ENCODE assay signal across 13 cellular contexts in genomic region chr16:28186752-28187151, GRCh38. TPM values are rescaled to one million over a fixed set of nuclear protein-coding genes. Genes with fewer than 3 reads are reported as not detected.
A peak's percentile ranks its signal among the peaks of the same experiment; 100 is the strongest.
DNase-seq lines count a peak whose midpoint lies in the region; ATAC-seq, FAIRE-seq and TF ChIP-seq lines count a peak whose summit lies in the region.
"Had no signal": no experiment of that assay in that cellular context is flagged by ENCODE, and none has a peak within 500 bp of the region (broad histone marks: within the 10 kb centered on the region; RNA-seq: fewer than 3 reads in every experiment).

No MANE protein-coding gene starts in this region.

- no peaks in the 10 kb centered on the region for H3K27me3 Mint-ChIP-seq in activated CD8-positive, alpha-beta memory T cell treated with anti-CD3 and anti-CD28 coated beads, Interleukin-2, amount 10 ng/mL, durations not matched to agents 7 days and 5 days

- DNase-seq in activated CD8-positive, alpha-beta memory T cell treated with anti-CD3 and anti-CD28 coated beads, Interleukin-2, amount 10 ng/mL, durations not matched to agents 7 days and 5 days, result no peak
- no peak for DNase-seq in activated CD8-positive, alpha-beta memory T cell treated with anti-CD3 and anti-CD28 coated beads, Interleukin-2, amount 50 U/mL, for 4 hours
- DNase-seq in Peyer's patch (no peak), choroid plexus epithelial cell (ENCODE audit: low read depth) (peak; percentile 48), spleen (no peak), GM12891 (ENCODE audit: insufficient read length, low spot score) (no peak), NCI-H1105 treated with DMSO at 0.1 percent for 48 hours (lab: John Stamatoyannopoulos, UW) (no peak), RWPE1 (ENCODE audit: low spot score) (no peak)
- DNase-seq: aorta, GDM1, MG63, NCI-H510A treated with DMSO at 0.1 percent for 48 hours, SHP77 treated with DMSO at 0.1 percent for 48 hours had no signal

- TF ChIP-seq CTCF in Peyer's patch (IDR thresholded peaks at IDR 0.05), result no peak
- TF ChIP-seq CTCF in choroid plexus epithelial cell (conservative IDR thresholded peaks at IDR 0.05; ENCODE audit: low read depth, low read length), result no peak
- TF ChIP-seq CTCF in spleen (IDR thresholded peaks at IDR 0.05 in 8 of 11, conservative IDR thresholded peaks at IDR 0.05 in 3 of 11), result no peak
- TF ChIP-seq CTCF in RWPE1 (conservative IDR thresholded peaks at IDR 0.05; ENCODE audit: low read depth), result no peak

- no peaks in the 10 kb centered on the region for H3K9me3 ChIP-seq in Peyer's patch
- H3K9me3 ChIP-seq in spleen, result peaks cover 0 to 4% (median 0%) of the 10 kb centered on the region in 8 donors
- H3K9me3 ChIP-seq: MG63 had no signal

- CTCF ChIA-PET in activated CD8-positive, alpha-beta memory T cell treated with anti-CD3 and anti-CD28 coated beads, Interleukin-2, amount 10 ng/mL, durations not matched to agents 7 days and 5 days (lab: Charles Lee), result interaction anchor here (0.8 to 4.4 kb wide), 9 partner anchors 10 to 106 kb away, joined by 3 to 40 read pairs (median 4); partner anchors contain the start of gene XPO6
- CTCF ChIA-PET in RWPE1 (lab: Yijun Ruan, JAX), result interaction anchor here (0.5 kb wide), 1 partner anchor 357 kb away, joined by 4 read pairs; no protein-coding TSS in a partner anchor

- no peaks in the 10 kb centered on the region for H3K9me3 Mint-ChIP-seq in activated CD8-positive, alpha-beta memory T cell treated with anti-CD3 and anti-CD28 coated beads, Interleukin-2, amount 10 ng/mL, durations not matched to agents 7 days and 5 days (ENCODE audit: low read depth)

- H3K27me3 ChIP-seq in Peyer's patch (no peaks in the 10 kb centered on the region), spleen (replicated peaks in 1 of 7) (no peaks in the 10 kb centered on the region)
- H3K27me3 ChIP-seq: MG63 had no signal

- no peaks in the 10 kb centered on the region for H3K36me3 ChIP-seq in Peyer's patch
- H3K36me3 ChIP-seq in spleen, result peaks cover 0 to 6% (median 0%) of the 10 kb centered on the region in 6 donors

- peaks cover 89% of the 10 kb centered on the region for H3K4me1 Mint-ChIP-seq in activated CD8-positive, alpha-beta memory T cell treated with anti-CD3 and anti-CD28 coated beads, Interleukin-2, amount 10 ng/mL, durations not matched to agents 7 days and 5 days

- H3K27ac ChIP-seq in Peyer's patch, result peak overlapping the region; percentile 47 to 78 (median 62)
- peak overlapping the region; percentile 69 to 92 (median 89) for H3K27ac ChIP-seq in spleen
- H3K27ac ChIP-seq in RWPE1, result no peak overlapping the region

- WGBS in spleen, 5 donors, result 71 to 83% (median 79%) methylated on average over 4 of the region's 4 CpGs

- H3K27ac Mint-ChIP-seq in activated CD8-positive, alpha-beta memory T cell treated with anti-CD3 and anti-CD28 coated beads, Interleukin-2, amount 10 ng/mL, durations not matched to agents 7 days and 5 days, result peak overlapping the region; percentile 94

- peaks cover 3 to 34% (median 15%) of the 10 kb centered on the region in 4 donors for H3K4me1 ChIP-seq in Peyer's patch
- H3K4me1 ChIP-seq in spleen, result peaks cover 47 to 99% (median 91%) of the 10 kb centered on the region in 6 donors

- H3K4me3 Mint-ChIP-seq in activated CD8-positive, alpha-beta memory T cell treated with anti-CD3 and anti-CD28 coated beads, Interleukin-2, amount 10 ng/mL, durations not matched to agents 7 days and 5 days, result peak overlapping the region; percentile 63

- TF ChIP-seq POLR2A in Peyer's patch (IDR thresholded peaks at IDR 0.05), result no peak
- TF ChIP-seq POLR2A in spleen (IDR thresholded peaks at IDR 0.05), result no peak
- no peak for TF ChIP-seq POLR2A in GM12891 (IDR thresholded peaks at IDR 0.05; ENCODE audit: low read depth, low read length)

- peaks cover 49% of the 10 kb centered on the region for H3K36me3 Mint-ChIP-seq in activated CD8-positive, alpha-beta memory T cell treated with anti-CD3 and anti-CD28 coated beads, Interleukin-2, amount 10 ng/mL, durations not matched to agents 7 days and 5 days

- ATAC-seq in activated CD8-positive, alpha-beta memory T cell treated with anti-CD3 and anti-CD28 coated beads, Interleukin-2, amount 10 ng/mL, durations not matched to agents 7 days and 5 days, result peak; percentile 66

- intact Hi-C loops in spleen (cut with DNase I; ENCODE audit: low total_unique reads), result no loop called here

- POLR2A ChIA-PET in RWPE1 (lab: Yijun Ruan, JAX; ENCODE audit: low non-redundant PET), result no interaction called here

- H3K4me3 ChIP-seq in Peyer's patch, result no peak overlapping the region
- no peak overlapping the region for H3K4me3 ChIP-seq in choroid plexus epithelial cell (ENCODE audit: low read depth, low read length)
- H3K4me3 ChIP-seq in spleen, result peak overlapping the region in 1 of 8 donors; percentile 51
- H3K4me3 ChIP-seq: MG63 had no signal

- no peak for FAIRE-seq in GM12891 (lab: Jason Lieb, UNC)

TF ChIP-seq in GM12891, 5 proteins besides CTCF, POLR2A, EP300 and RAD21:
- TF ChIP-seq TAF1 (IDR thresholded peaks at IDR 0.05; ENCODE audit: low read depth, low read length) (no peak), SPI1 (IDR thresholded peaks at IDR 0.05; ENCODE audit: low read depth, low read length) (no peak), POLR2AphosphoS5 (IDR thresholded peaks at IDR 0.05; ENCODE audit: low read depth, low read length) (no peak), PAX5 (IDR thresholded peaks at IDR 0.05; ENCODE audit: insufficient read depth, low read length, severe bottlenecking) (no peak), POU2F2 (IDR thresholded peaks at IDR 0.05; ENCODE audit: low read depth, low read length) (no peak)

RNA-seq across cellular contexts. Expression of gene XPO6, which starts 25.0 kb away (rescaled TPM):
- 100 to 1,000 TPM; 204 to 267 TPM for total RNA-seq in activated CD8-positive, alpha-beta memory T cell treated with anti-CD3 and anti-CD28 coated beads, Interleukin-2, amount 10 ng/mL, durations not matched to agents 7 days and 5 days
- total RNA-seq in Peyer's patch (100 to 1,000 TPM in 3 of 4 donors, 10 to 100 TPM in 1; 94.7 to 272 (median 130) TPM), spleen (100 to 1,000 TPM; 259 to 517 (median 343) TPM)
- polyA plus RNA-seq in spleen, result 100 to 1,000 TPM in 2 of 3 donors, 10 to 100 TPM in 1; 96.9 to 150 (median 132) TPM
- polyA plus RNA-seq in GM12891 (2012; ENCODE audit: low read depth, missing spikeins), result 96.3 TPM
